Comparison of ENCODE assay signal across 8 cellular contexts in genomic region chr7:128347573-128348147, GRCh38. TPM values are rescaled to one million over a fixed set of nuclear protein-coding genes. Genes with fewer than 3 reads are reported as not detected.
DNase-seq lines count a peak whose midpoint lies in the region; ATAC-seq and TF ChIP-seq lines count a peak whose summit lies in the region.

No MANE protein-coding gene starts in this region.

- no peaks in the 10 kb centered on the region for H3K36me3 ChIP-seq in GM23338 (ENCODE audit: insufficient read depth)
- no peaks in the 10 kb centered on the region for H3K36me3 ChIP-seq in OCI-LY3 (replicated peaks; ENCODE audit: low read depth, low read length)
- H3K36me3 ChIP-seq in left ventricle myocardium inferior = no peaks in the 10 kb centered on the region

- no peak overlapping the region for H3K4me3 Mint-ChIP-seq in GM23338
- H3K4me3 Mint-ChIP-seq in activated naive CD4-positive, alpha-beta T cell treated with anti-CD3 and anti-CD28 coated beads for 36 hours = no peak overlapping the region

- H3K27ac Mint-ChIP-seq in GM23338 = no peak overlapping the region
- H3K27ac Mint-ChIP-seq in activated naive CD4-positive, alpha-beta T cell treated with anti-CD3 and anti-CD28 coated beads for 36 hours = no peak overlapping the region

- H3K4me1 ChIP-seq in GM23338 (ENCODE audit: insufficient read depth) = peaks cover 5% of the 10 kb centered on the region
- peaks cover 3% of the 10 kb centered on the region for H3K4me1 ChIP-seq in OCI-LY3 (ENCODE audit: low read length)
- peaks cover 27% of the 10 kb centered on the region for H3K4me1 ChIP-seq in left ventricle myocardium inferior

- H3K27ac ChIP-seq in GM23338 (ENCODE audit: low read depth) (no peak overlapping the region), OCI-LY3 (ENCODE audit: low read length) (no peak overlapping the region), left ventricle myocardium inferior (replicated peaks) (no peak overlapping the region)

- no peaks in the 10 kb centered on the region for H3K9me2 ChIP-seq in GM23338 (ENCODE audit: insufficient read depth)

- H3F3A ChIP-seq in GM23338 (replicated peaks; ENCODE audit: low read depth) = no peaks in the 10 kb centered on the region

- peak; percentile 71 to 91 for TF ChIP-seq CTCF in GM23338 (conservative IDR thresholded peaks at IDR 0.05; ENCODE audit: low read depth in 2 of 2)
- TF ChIP-seq CTCF in OCI-LY3 (IDR thresholded peaks at IDR 0.05; ENCODE audit: low read depth, low read length) = peak; percentile 88
- TF ChIP-seq CTCF in left ventricle myocardium inferior (IDR thresholded peaks at IDR 0.05; ENCODE audit: borderline replicate concordance) = peak; percentile 76

- H3K9me3 ChIP-seq in OCI-LY3 (ENCODE audit: insufficient read depth, low read length) = no peaks in the 10 kb centered on the region
- H3K9me3 ChIP-seq in left ventricle myocardium inferior (replicated peaks) = no peaks in the 10 kb centered on the region

- H3K27me3 ChIP-seq in GM23338 (ENCODE audit: insufficient read depth) (peaks cover 53% of the 10 kb centered on the region), OCI-LY3 (ENCODE audit: low read depth, low read length) (0 out of 2 replicates have a peak, but pooled peaks cover 4% of the 10 kb centered on the region), left ventricle myocardium inferior (ENCODE audit: low read depth) (peaks cover 23% of the 10 kb centered on the region)

- H3K79me2 ChIP-seq in GM23338 (replicated peaks; ENCODE audit: insufficient read depth) (peaks cover 7% of the 10 kb centered on the region), OCI-LY3 (ENCODE audit: low read length) (peaks cover 10% of the 10 kb centered on the region)

- no peaks in the 10 kb centered on the region; the same call in 2 of the 3 replicates for H3K36me3 Mint-ChIP-seq in GM23338 (ENCODE audit: low read depth)
- H3K36me3 Mint-ChIP-seq in activated naive CD4-positive, alpha-beta T cell treated with anti-CD3 and anti-CD28 coated beads for 36 hours (ENCODE audit: low read depth) = no peaks in the 10 kb centered on the region

- intact Hi-C loops in activated naive CD4-positive, alpha-beta T cell treated with anti-CD3 and anti-CD28 coated beads for 36 hours (cut with micrococcal nuclease) = loop anchor here (1.0 kb wide), 2 partner anchors 40 to 78 kb away; no protein-coding TSS in a partner anchor
- intact Hi-C loops in left ventricle myocardium inferior (cut with micrococcal nuclease) = no loop called here

- CTCF ChIA-PET in activated naive CD4-positive, alpha-beta T cell treated with anti-CD3 and anti-CD28 coated beads for 36 hours (lab: Charles Lee) = interaction anchor here (0.6 to 8.9 kb wide), 24 partner anchors 9 to 1407 kb away, joined by 3 to 297 read pairs (median 4); no protein-coding TSS in a partner anchor

- no peak overlapping the region for H3K9ac ChIP-seq in OCI-LY3 (ENCODE audit: low read length)

- H3K9me3 Mint-ChIP-seq in GM23338 = no peaks in the 10 kb centered on the region; the same call in 2 of the 3 replicates
- no peaks in the 10 kb centered on the region for H3K9me3 Mint-ChIP-seq in activated naive CD4-positive, alpha-beta T cell treated with anti-CD3 and anti-CD28 coated beads for 36 hours

- peaks cover 4% of the 10 kb centered on the region for H3K4me1 Mint-ChIP-seq in GM23338
- peaks cover 7% of the 10 kb centered on the region for H3K4me1 Mint-ChIP-seq in activated naive CD4-positive, alpha-beta T cell treated with anti-CD3 and anti-CD28 coated beads for 36 hours (ENCODE audit: low read depth)

- H3K4me2 ChIP-seq in GM23338 = no peak overlapping the region
- no peak overlapping the region for H3K4me2 ChIP-seq in OCI-LY3 (ENCODE audit: low read length)

- ATAC-seq in GM23338 (peak; percentile 4; the same call in 1 of the 3 replicates), GM18868 (IDR thresholded peaks at IDR 0.05; ENCODE audit: unreplicated experiment) (no peak)

- H2AFZ ChIP-seq in GM23338 (no peak overlapping the region), OCI-LY3 (ENCODE audit: low read depth, low read length) (no peak overlapping the region)

- no peak overlapping the region for H3K4me3 ChIP-seq in GM23338
- H3K4me3 ChIP-seq in OCI-LY3 (ENCODE audit: low read length) = no peak overlapping the region
- no peak overlapping the region for H3K4me3 ChIP-seq in left ventricle myocardium inferior

- H4K20me1 ChIP-seq in GM23338 (replicated peaks; ENCODE audit: insufficient read depth) (0 out of 2 replicates have a peak, but pooled peaks cover 6% of the 10 kb centered on the region), OCI-LY3 (ENCODE audit: insufficient read depth, low read length) (no peaks in the 10 kb centered on the region)

- DNase-seq in AG20443 (ENCODE audit: low spot score) = peak; percentile 70
- peak; percentile 74 for DNase-seq in GM23338 (ENCODE audit: low spot score)
- peak; percentile 69 for DNase-seq in activated naive CD4-positive, alpha-beta T cell treated with anti-CD3 and anti-CD28 coated beads for 36 hours
- peak; percentile 45 for DNase-seq in left ventricle myocardium inferior
- peak; percentile 32 to 43 for DNase-seq in stimulated activated CD4-positive, alpha-beta T cell treated with anti-CD3 and anti-CD28 coated beads, Interleukin-12 subunit alpha, Interleukin-12 subunit beta, amount 100 ng/mL, for 24 hours (ENCODE audit: low read depth in 2 of 2)
- no peak for DNase-seq in 8988T

- H3K27me3 Mint-ChIP-seq in GM23338 (ENCODE audit: insufficient read depth, low read depth, poor library complexity) = peaks cover 29% of the 10 kb centered on the region
- H3K27me3 Mint-ChIP-seq in activated naive CD4-positive, alpha-beta T cell treated with anti-CD3 and anti-CD28 coated beads for 36 hours (ENCODE audit: low read depth) = peaks cover 11% of the 10 kb centered on the region

TF ChIP-seq in GM23338, 12 proteins besides CTCF, POLR2A, EP300 and RAD21:
- no peak for TF ChIP-seq POLR2AphosphoS5 (IDR thresholded peaks at IDR 0.05; ENCODE audit: low read depth)
- no peak for TF ChIP-seq ZNF114 (CRISPR knock-in tag; IDR thresholded peaks at IDR 0.05)
- TF ChIP-seq STAT1 (IDR thresholded peaks at IDR 0.05; ENCODE audit: unreplicated experiment) = no peak
- TF ChIP-seq ZNF331 (CRISPR knock-in tag; IDR thresholded peaks at IDR 0.05; ENCODE audit: low read depth) = no peak
- no peak for TF ChIP-seq EZH2 (IDR thresholded peaks at IDR 0.05; ENCODE audit: low read depth, unreplicated experiment)

RNA-seq across cellular contexts. Expression of gene RBM28, which starts 4.0 kb away (rescaled TPM):
- 24.3 and 29.2 TPM in 2 replicates for total RNA-seq in GM23338 (2014; rRNA removed; shearing (Covaris generic))
- polyA plus RNA-seq in GM23338 (2016; fragmentation: Nextera tagmentation; extraction: Ambion mirVana) = 83.8 and 87.5 TPM in 2 replicates
- 10 to 100 TPM; 51.9 to 53.2 TPM for total RNA-seq in activated naive CD4-positive, alpha-beta T cell treated with anti-CD3 and anti-CD28 coated beads for 36 hours
- 35.7 TPM for total RNA-seq in left ventricle myocardium inferior

RNA-seq across cellular contexts. Expression of gene PRRT4, which starts 13.8 kb away (rescaled TPM):
- total RNA-seq in GM23338 (2014; rRNA removed; shearing (Covaris generic)) = 0.56 and 1.0 TPM in 2 replicates
- polyA plus RNA-seq in GM23338 (2016; fragmentation: Nextera tagmentation; extraction: Ambion mirVana) = 0.47 and 0.55 TPM in 2 replicates
- total RNA-seq in activated naive CD4-positive, alpha-beta T cell treated with anti-CD3 and anti-CD28 coated beads for 36 hours = under 1 TPM in 1 of 2 experiments, not detected in 1; 0.40 TPM
- 1.6 TPM for total RNA-seq in left ventricle myocardium inferior
